ENCODE assay signal across 17 cellular contexts in the genomic region with DNA sequence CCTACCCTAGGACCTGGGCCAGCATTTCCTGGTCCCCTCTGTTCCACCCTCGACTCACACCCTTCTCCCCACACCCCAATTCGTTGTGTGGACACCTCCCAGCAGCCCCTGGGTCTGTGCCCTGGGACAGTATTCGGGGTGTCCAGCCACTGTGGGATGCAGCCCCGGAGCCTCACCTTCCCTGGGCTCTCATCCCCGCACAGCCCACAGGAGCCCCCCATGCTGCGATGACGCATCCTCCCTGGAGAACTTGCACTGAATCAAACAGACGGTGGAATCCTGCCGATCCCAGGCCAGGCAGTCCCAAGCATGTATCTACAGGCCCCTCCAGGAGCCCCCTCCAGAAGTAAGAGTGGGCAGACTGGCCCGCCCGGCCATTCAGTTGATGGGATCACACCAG. TPM values are rescaled to one million over a fixed set of nuclear protein-coding genes. Genes with fewer than 3 reads are reported as not detected.
A peak's percentile ranks its signal among the peaks of the same experiment; 100 is the strongest.
DNase-seq lines count a peak whose midpoint lies in the region; ATAC-seq and TF ChIP-seq lines count a peak whose summit lies in the region.
"Had no signal": no experiment of that assay in that cellular context is flagged by ENCODE, and none has a peak within 500 bp of the region (broad histone marks: within the 10 kb centered on the region; RNA-seq: fewer than 3 reads in every experiment).

No MANE protein-coding gene starts in this region.

- no peaks in the 10 kb centered on the region for H3K9me3 Mint-ChIP-seq in CD4-positive, CD25-positive, alpha-beta regulatory T cell
- no peaks in the 10 kb centered on the region for H3K9me3 Mint-ChIP-seq in activated naive CD8-positive, alpha-beta T cell treated with anti-CD3 and anti-CD28 coated beads for 36 hours
- H3K9me3 Mint-ChIP-seq in neural crest cell: no peaks in the 10 kb centered on the region

- peaks cover 4% of the 10 kb centered on the region for H3K36me3 ChIP-seq in CD4-positive, CD25-positive, alpha-beta regulatory T cell (ENCODE audit: control insufficient read depth, insufficient read depth, low read length)

- H3K27me3 Mint-ChIP-seq in CD4-positive, CD25-positive, alpha-beta regulatory T cell: no peaks in the 10 kb centered on the region
- H3K27me3 Mint-ChIP-seq in activated naive CD8-positive, alpha-beta T cell treated with anti-CD3 and anti-CD28 coated beads for 36 hours: no peaks in the 10 kb centered on the region
- no peaks in the 10 kb centered on the region for H3K27me3 Mint-ChIP-seq in neural crest cell (ENCODE audit: low read depth)

- H3K27me3 ChIP-seq in CD4-positive, CD25-positive, alpha-beta regulatory T cell (ENCODE audit: control insufficient read depth, insufficient read depth, low read length): no peaks in the 10 kb centered on the region
- H3K27me3 ChIP-seq: ascending aorta had no signal

- no peak overlapping the region for H3K4me3 Mint-ChIP-seq in CD4-positive, CD25-positive, alpha-beta regulatory T cell
- peak overlapping the region; percentile 34 for H3K4me3 Mint-ChIP-seq in activated naive CD8-positive, alpha-beta T cell treated with anti-CD3 and anti-CD28 coated beads for 36 hours
- no peak overlapping the region for H3K4me3 Mint-ChIP-seq in neural crest cell

- no peak for DNase-seq in CD4-positive, CD25-positive, alpha-beta regulatory T cell
- DNase-seq in GM12865 (ENCODE audit: low read depth) (no peak), neural crest cell (ENCODE audit: low read depth, low spot score) (no peak), nucleus accumbens (lab: John Stamatoyannopoulos, UW) (no peak), NCI-H1105 treated with DMSO at 0.1 percent for 48 hours (lab: John Stamatoyannopoulos, UW) (no peak), NCI-H345 (lab: John Stamatoyannopoulos, UW) (no peak)
- no peak for DNase-seq in activated naive CD8-positive, alpha-beta T cell treated with anti-CD3 and anti-CD28 coated beads for 36 hours
- DNase-seq: activated gamma-delta T cell treated with Interleukin-2 at 50 U/mL for 16 hours; AML-193; GF-D8; hypothalamus; NCI-H1048; stimulated activated CD4-positive, alpha-beta T cell treated with anti-CD3 and anti-CD28 coated beads, Interleukin-2, amount 100 ng/mL, for 48 hours had no signal

- no peak overlapping the region for H3K27ac ChIP-seq in CD4-positive, CD25-positive, alpha-beta regulatory T cell (ENCODE audit: insufficient read depth, low read length, poor library complexity, severe bottlenecking)
- H3K27ac ChIP-seq: ascending aorta had no signal

- no peak overlapping the region for H3K4me3 ChIP-seq in CD4-positive, CD25-positive, alpha-beta regulatory T cell (ENCODE audit: low read depth, low read length)
- H3K4me3 ChIP-seq in GM12865 (ENCODE audit: low read depth, low read length): peak overlapping the region; percentile 51
- H3K4me3 ChIP-seq: ascending aorta had no signal

- peaks cover 4% of the 10 kb centered on the region for H3K36me3 Mint-ChIP-seq in CD4-positive, CD25-positive, alpha-beta regulatory T cell
- peaks cover 36% of the 10 kb centered on the region for H3K36me3 Mint-ChIP-seq in activated naive CD8-positive, alpha-beta T cell treated with anti-CD3 and anti-CD28 coated beads for 36 hours
- no peaks in the 10 kb centered on the region for H3K36me3 Mint-ChIP-seq in neural crest cell (ENCODE audit: low read depth)

- TF ChIP-seq CTCF in GM12865 (IDR thresholded peaks at IDR 0.05; ENCODE audit: insufficient read depth, low read depth, low read length, missing control alignments) (no peak), neural crest cell (conservative IDR thresholded peaks at IDR 0.05) (no peak)

- no peak for ATAC-seq in CD4-positive, CD25-positive, alpha-beta regulatory T cell (ENCODE audit: low read depth in 2 of 2)

- peaks cover 21% of the 10 kb centered on the region for H3K4me1 ChIP-seq in CD4-positive, CD25-positive, alpha-beta regulatory T cell (ENCODE audit: control insufficient read depth, insufficient read depth, low read length, poor library complexity, severe bottlenecking)

- H3K27ac Mint-ChIP-seq in CD4-positive, CD25-positive, alpha-beta regulatory T cell: peak overlapping the region in 2 of 3 donors; percentile 31 to 44
- H3K27ac Mint-ChIP-seq in activated naive CD8-positive, alpha-beta T cell treated with anti-CD3 and anti-CD28 coated beads for 36 hours: peak overlapping the region; percentile 35
- H3K27ac Mint-ChIP-seq in neural crest cell (ENCODE audit: unreplicated experiment): peak overlapping the region; percentile 43

- H3K9me3 ChIP-seq in CD4-positive, CD25-positive, alpha-beta regulatory T cell (ENCODE audit: control insufficient read depth in 2 of 2, low read length in 2 of 2): no peaks in the 10 kb centered on the region
- H3K9me3 ChIP-seq: ascending aorta had no signal

- H3K4me1 Mint-ChIP-seq in CD4-positive, CD25-positive, alpha-beta regulatory T cell: peaks cover 4 to 46% (median 10%) of the 10 kb centered on the region in 4 donors
- peaks cover 69% of the 10 kb centered on the region for H3K4me1 Mint-ChIP-seq in activated naive CD8-positive, alpha-beta T cell treated with anti-CD3 and anti-CD28 coated beads for 36 hours
- peaks cover 27% of the 10 kb centered on the region for H3K4me1 Mint-ChIP-seq in neural crest cell

RNA-seq across cellular contexts. Expression of a gene that starts 9.7 kb away (rescaled TPM):
- 29.3 TPM for total RNA-seq in CD4-positive, CD25-positive, alpha-beta regulatory T cell
- polyA plus RNA-seq in CD4-positive, CD25-positive, alpha-beta regulatory T cell: 10 to 100 TPM; 50.5 to 70.3 (median 55.9) TPM
- 10 to 100 TPM; 69.9 to 73.6 TPM for total RNA-seq in activated naive CD8-positive, alpha-beta T cell treated with anti-CD3 and anti-CD28 coated beads for 36 hours
- 106 TPM in 2 replicates for total RNA-seq in neural crest cell

RNA-seq across cellular contexts. Expression of a gene that starts 50.6 kb away (rescaled TPM):
- 24.4 TPM for total RNA-seq in CD4-positive, CD25-positive, alpha-beta regulatory T cell
- polyA plus RNA-seq in CD4-positive, CD25-positive, alpha-beta regulatory T cell: 1 to 10 TPM; 1.6 to 7.1 (median 4.0) TPM
- total RNA-seq in activated naive CD8-positive, alpha-beta T cell treated with anti-CD3 and anti-CD28 coated beads for 36 hours: 10 to 100 TPM; 18.8 to 20.4 TPM
- total RNA-seq in neural crest cell: not detected in 2 replicates
- total RNA-seq: ascending aorta, endothelial cell of umbilical vein, fibroblast of villous mesenchyme, temporal lobe had no signal
- polyA plus RNA-seq: endothelial cell of umbilical vein had no signal

Comparison
In these comparisons a context has a peak if more than half of its experiments do, and no peak if none do; other contexts are left out.
1. RNA of a gene that starts 50.6 kb away (total RNA-seq): 24.4 TPM in CD4-positive, CD25-positive, alpha-beta regulatory T cell (single experiment) and 18.8 to 20.4 TPM in activated naive CD8-positive, alpha-beta T cell treated with anti-CD3 and anti-CD28 coated beads for 36 hours; not detected in neural crest cell; every median in the first group is over 10 times any median in the second.
2. Peak in every context shown above with its lines, with median percentiles within 50 percentile points of each other: H3K27ac Mint-ChIP-seq.